Comparison of ENCODE assay signal across 1 cellular context in genomic region chr17:7841622-7842379, GRCh38.
TF ChIP-seq lines count a peak whose summit lies in the region.

No MANE protein-coding gene starts in this region.

TF ChIP-seq in GM12878, 131 proteins besides CTCF, POLR2A, EP300 and RAD21 (continues in another document):
- TF ChIP-seq PKNOX1 (IDR thresholded peaks at IDR 0.05) (peak; percentile 77), SIX5 (IDR thresholded peaks at IDR 0.05; ENCODE audit: low read depth, low read length, severe bottlenecking) (no peak), RFX5 (IDR thresholded peaks at IDR 0.05; ENCODE audit: low read depth, low read length) (no peak), ATF7 (IDR thresholded peaks at IDR 0.05; ENCODE audit: low read depth) (no peak), NR2F1 (conservative IDR thresholded peaks at IDR 0.05) (no peak), MEF2A (IDR thresholded peaks at IDR 0.05; ENCODE audit: insufficient read depth, low read depth, low read length) (no peak), KLF5 (IDR thresholded peaks at IDR 0.05; ENCODE audit: partially characterized antibody) (no peak), RUNX3 (IDR thresholded peaks at IDR 0.05; ENCODE audit: low read length) (no peak), NKRF (conservative IDR thresholded peaks at IDR 0.05) (peak; percentile 66; the same call in 1 of the 2 replicates), SKIL (IDR thresholded peaks at IDR 0.05; ENCODE audit: low read depth, poor library complexity, severe bottlenecking) (peak; percentile 82), CHD1 (IDR thresholded peaks at IDR 0.05; ENCODE audit: low read depth, low read length) (no peak), TCF7 (IDR thresholded peaks at IDR 0.05; ENCODE audit: borderline replicate concordance) (no peak), ETV6 (conservative IDR thresholded peaks at IDR 0.05 in 1 of 2, IDR thresholded peaks at IDR 0.05 in 1 of 2; ENCODE audit: borderline replicate concordance in 1 of 2, low read depth in 1 of 2) (no peak), IRF3 (IDR thresholded peaks at IDR 0.05) (no peak), SUPT20H (IDR thresholded peaks at IDR 0.05; ENCODE audit: borderline replicate concordance, control insufficient read depth, low read depth, low read length) (no peak), CUX1 (IDR thresholded peaks at IDR 0.05; ENCODE audit: insufficient replicate concordance, low read depth, low read length) (no peak), ZBTB33 (IDR thresholded peaks at IDR 0.05) (no peak), ZNF384 (IDR thresholded peaks at IDR 0.05; ENCODE audit: borderline replicate concordance, low read depth, low read length) (no peak), EED (IDR thresholded peaks at IDR 0.05; ENCODE audit: low read depth) (no peak), NFIC (IDR thresholded peaks at IDR 0.05; ENCODE audit: low read depth, low read length) (no peak), TAF1 (IDR thresholded peaks at IDR 0.05; ENCODE audit: borderline replicate concordance, low read depth, low read length) (peak; percentile 41; the same call in 1 of the 2 replicates), BHLHE40 (IDR thresholded peaks at IDR 0.05; ENCODE audit: borderline replicate concordance in 1 of 2, low read depth in 2 of 2, low read length in 1 of 2) (peak; percentile 95 to 98), RELA (IDR thresholded peaks at IDR 0.05; ENCODE audit: borderline replicate concordance, partially characterized antibody) (no peak), CREM (IDR thresholded peaks at IDR 0.05; ENCODE audit: low read depth) (no peak), JUND (IDR thresholded peaks at IDR 0.05; ENCODE audit: low read depth, low read length) (no peak), RELB (IDR thresholded peaks at IDR 0.05; ENCODE audit: low read depth) (no peak), POLR2AphosphoS5 (IDR thresholded peaks at IDR 0.05; ENCODE audit: low read length) (no peak; the same call in 1 of the 2 replicates), GABPA (IDR thresholded peaks at IDR 0.05; ENCODE audit: low read depth) (no peak), WRNIP1 (IDR thresholded peaks at IDR 0.05; ENCODE audit: borderline replicate concordance, low read depth, low read length) (no peak), CHD4 (IDR thresholded peaks at IDR 0.05) (no peak), ZNF592 (IDR thresholded peaks at IDR 0.05) (no peak), ZNF217 (IDR thresholded peaks at IDR 0.05) (no peak), PML (IDR thresholded peaks at IDR 0.05; ENCODE audit: low read length) (no peak), HDGF (IDR thresholded peaks at IDR 0.05) (no peak), ZNF274 (IDR thresholded peaks at IDR 0.05; ENCODE audit: insufficient read depth, insufficient read length) (no peak), IKZF1 (conservative IDR thresholded peaks at IDR 0.05) (no peak), SP1 (IDR thresholded peaks at IDR 0.05; ENCODE audit: low read depth, low read length) (no peak), ZNF207 (IDR thresholded peaks at IDR 0.05; ENCODE audit: borderline replicate concordance) (no peak), NBN (IDR thresholded peaks at IDR 0.05) (no peak)
